Comparison of ENCODE assay signal across 1 cellular context in genomic region chr18:58418361-58418760, GRCh38.
TF ChIP-seq lines count a peak whose summit lies in the region.

No MANE protein-coding gene starts in this region.

TF ChIP-seq in liver, 16 proteins besides CTCF, POLR2A, EP300 and RAD21 (continued from another document):
- TF ChIP-seq, protein P1, sequence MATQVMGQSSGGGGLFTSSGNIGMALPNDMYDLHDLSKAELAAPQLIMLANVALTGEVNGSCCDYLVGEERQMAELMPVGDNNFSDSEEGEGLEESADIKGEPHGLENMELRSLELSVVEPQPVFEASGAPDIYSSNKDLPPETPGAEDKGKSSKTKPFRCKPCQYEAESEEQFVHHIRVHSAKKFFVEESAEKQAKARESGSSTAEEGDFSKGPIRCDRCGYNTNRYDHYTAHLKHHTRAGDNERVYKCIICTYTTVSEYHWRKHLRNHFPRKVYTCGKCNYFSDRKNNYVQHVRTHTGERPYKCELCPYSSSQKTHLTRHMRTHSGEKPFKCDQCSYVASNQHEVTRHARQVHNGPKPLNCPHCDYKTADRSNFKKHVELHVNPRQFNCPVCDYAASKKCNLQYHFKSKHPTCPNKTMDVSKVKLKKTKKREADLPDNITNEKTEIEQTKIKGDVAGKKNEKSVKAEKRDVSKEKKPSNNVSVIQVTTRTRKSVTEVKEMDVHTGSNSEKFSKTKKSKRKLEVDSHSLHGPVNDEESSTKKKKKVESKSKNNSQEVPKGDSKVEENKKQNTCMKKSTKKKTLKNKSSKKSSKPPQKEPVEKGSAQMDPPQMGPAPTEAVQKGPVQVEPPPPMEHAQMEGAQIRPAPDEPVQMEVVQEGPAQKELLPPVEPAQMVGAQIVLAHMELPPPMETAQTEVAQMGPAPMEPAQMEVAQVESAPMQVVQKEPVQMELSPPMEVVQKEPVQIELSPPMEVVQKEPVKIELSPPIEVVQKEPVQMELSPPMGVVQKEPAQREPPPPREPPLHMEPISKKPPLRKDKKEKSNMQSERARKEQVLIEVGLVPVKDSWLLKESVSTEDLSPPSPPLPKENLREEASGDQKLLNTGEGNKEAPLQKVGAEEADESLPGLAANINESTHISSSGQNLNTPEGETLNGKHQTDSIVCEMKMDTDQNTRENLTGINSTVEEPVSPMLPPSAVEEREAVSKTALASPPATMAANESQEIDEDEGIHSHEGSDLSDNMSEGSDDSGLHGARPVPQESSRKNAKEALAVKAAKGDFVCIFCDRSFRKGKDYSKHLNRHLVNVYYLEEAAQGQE (IDR thresholded peaks at IDR 0.05): no peak
